In genomic region chrX:20438871-20439526, GRCh38 we compare ENCODE assay signal across 23 cellular contexts.
DNase-seq lines count a peak whose midpoint lies in the region; ATAC-seq, FAIRE-seq and TF ChIP-seq lines count a peak whose summit lies in the region.
"Had no signal": no experiment of that assay in that cellular context is flagged by ENCODE, and none has a peak within 500 bp of the region (broad histone marks: within the 10 kb centered on the region; RNA-seq: fewer than 3 reads in every experiment).

No MANE protein-coding gene starts in this region.

- 0 out of 2 replicates have a peak overlapping the region, but pooled peaks have one; percentile 12 for H3K4me2 ChIP-seq in HepG2 (ENCODE audit: low read depth, low read length)
- H3K4me2 ChIP-seq: GM23338, KMS-11 had no signal

- WGBS in HepG2 (ENCODE audit: low lambda C conversion rate): 24% methylated on average over 9 of the region's 9 CpGs
- 79 to 80% methylated on average over 9 of the region's 9 CpGs for WGBS in aorta, 2 donors

- TF ChIP-seq CTCF in HepG2 (CRISPR knock-in tag; IDR thresholded peaks at IDR 0.05): no peak

- peaks cover 31% of the 10 kb centered on the region for H3K4me1 Mint-ChIP-seq in T-helper 17 cell
- peaks cover 57% of the 10 kb centered on the region for H3K4me1 Mint-ChIP-seq in activated T-cell treated with anti-CD3 and anti-CD28 coated beads, Interleukin-2, amount 50 U/mL, for 24 hours (ENCODE audit: low read depth)

- ATAC-seq in T-helper 17 cell (no peak), HepG2 (peak; percentile 73), HG03520 (IDR thresholded peaks at IDR 0.05; ENCODE audit: unreplicated experiment) (no peak), aorta (ENCODE audit: low FRiP score) (no peak)
- ATAC-seq: GM23338 had no signal

- no peak for TF ChIP-seq RAD21 in HepG2 (CRISPR knock-in tag; IDR thresholded peaks at IDR 0.05)

- H3K4me1 ChIP-seq in HepG2 (ENCODE audit: insufficient read depth, low read length) (peaks cover 97% of the 10 kb centered on the region), aorta (ENCODE audit: control insufficient read depth in 1 of 2, insufficient read depth in 2 of 2, low read length in 2 of 2) (no peaks in the 10 kb centered on the region)

- H3K9me3 ChIP-seq in T-helper 17 cell (ENCODE audit: control insufficient read depth, low read length, poor library complexity, severe bottlenecking) (no peaks in the 10 kb centered on the region), HepG2 (ENCODE audit: low read length) (no peaks in the 10 kb centered on the region), aorta (ENCODE audit: control insufficient read depth, low read length) (no peaks in the 10 kb centered on the region)

- no TSS peak for BruUV-seq in HepG2 (replicated peaks; lab: Mats Ljungman, UMichigan)

- H3K27ac ChIP-seq in HepG2 (ENCODE audit: extremely low read length, insufficient read depth, low read length) (peak overlapping the region; percentile 83), aorta (ENCODE audit: low read depth in 1 of 2, low read length in 2 of 2) (no peak overlapping the region)
- H3K27ac ChIP-seq: C4-2B, KMS-11 had no signal

- DNase-seq in ELF-1 (ENCODE audit: low read depth, low spot score) (peak; percentile 18), MV-4-11 (lab: John Stamatoyannopoulos, UW) (peak; percentile 45), T-helper 17 cell (no peak), HepG2 (ENCODE audit: low spot score) (peak; percentile 53), hypothalamus (lab: John Stamatoyannopoulos, UW) (no peak), aorta (no peak)
- no peak for DNase-seq in activated T-cell treated with anti-CD3 and anti-CD28 coated beads, Interleukin-2, amount 50 U/mL, for 24 hours
- DNase-seq: ACHN; DND-41; HCEC 1CT; MM.1S; NCI-H1092 treated with DMSO at 0.1 percent for 48 hours; NCI-H146; NCI-H2029 treated with DMSO at 0.1 percent for 48 hours; NCI-H2171; NCI-H446 treated with DMSO at 0.1 percent for 48 hours; NK-92 treated with Interleukin-12 subunit alpha and Interleukin-12 subunit beta, amount 100 ng/mL, for 24 hours; SHP77 had no signal

- CTCF ChIA-PET in HepG2 (lab: Yijun Ruan, JAX; ENCODE audit: low intra/inter-chr PET ratio, low total read pairs): no interaction called here

- H2AFZ ChIP-seq in HepG2 (ENCODE audit: low read length): no peak overlapping the region
- H2AFZ ChIP-seq: GM23338 had no signal

- peak overlapping the region; percentile 68 for H3K4me3 Mint-ChIP-seq in T-helper 17 cell
- no peak overlapping the region for H3K4me3 Mint-ChIP-seq in activated T-cell treated with anti-CD3 and anti-CD28 coated beads, Interleukin-2, amount 50 U/mL, for 24 hours
- H3K4me3 Mint-ChIP-seq: GM23338 had no signal

- FAIRE-seq in HepG2 (lab: Jason Lieb, UNC): peak; percentile 36
- FAIRE-seq: G401.6 had no signal

- POLR2A ChIA-PET in HepG2 (lab: Yijun Ruan, JAX): interaction anchor here (1.0 to 3.4 kb wide), 10 partner anchors 42 to 226 kb away, joined by 3 to 12 read pairs (median 4); no protein-coding TSS in a partner anchor

- H3K36me3 ChIP-seq in HepG2 (replicated peaks in 1 of 2; ENCODE audit: control insufficient read depth in 1 of 2, insufficient read depth in 2 of 2, low read length in 2 of 2): no peaks in the 10 kb centered on the region
- H3K36me3 ChIP-seq in aorta (ENCODE audit: control insufficient read depth in 1 of 2, insufficient read depth in 2 of 2, low read length in 1 of 2): no peaks in the 10 kb centered on the region

- H3K79me2 ChIP-seq in HepG2 (ENCODE audit: insufficient read depth, low read length): peaks cover 2% of the 10 kb centered on the region

- peak in 1 of 2 experiments; percentile 17; a peak in 2 of 4 replicates for TF ChIP-seq EP300 in HepG2 (IDR thresholded peaks at IDR 0.05; ENCODE audit: low read depth in 2 of 2, low read length in 2 of 2)
- TF ChIP-seq EP300 in HepG2 (CRISPR knock-in tag; IDR thresholded peaks at IDR 0.05; ENCODE audit: borderline replicate concordance): no peak

- no peaks in the 10 kb centered on the region for H3K36me3 Mint-ChIP-seq in T-helper 17 cell (ENCODE audit: low read depth)
- H3K36me3 Mint-ChIP-seq in activated T-cell treated with anti-CD3 and anti-CD28 coated beads, Interleukin-2, amount 50 U/mL, for 24 hours (ENCODE audit: low read depth): no peaks in the 10 kb centered on the region

- no peaks in the 10 kb centered on the region for H3K9me3 Mint-ChIP-seq in activated T-cell treated with anti-CD3 and anti-CD28 coated beads, Interleukin-2, amount 50 U/mL, for 24 hours
- H3K9me3 Mint-ChIP-seq: GM23338 had no signal

- no peaks in the 10 kb centered on the region for H4K20me1 ChIP-seq in HepG2 (ENCODE audit: insufficient read depth, low read length)

- intact Hi-C loops in HepG2 (cut with micrococcal nuclease; ENCODE audit: unreplicated experiment): loop anchor here (5.0 kb wide), 1 partner anchor 57 kb away; no protein-coding TSS in a partner anchor
- intact Hi-C loops in aorta (cut with DNase I): no loop called here

- no peak overlapping the region for H3K4me3 ChIP-seq in HepG2 (replicated peaks in 1 of 3; ENCODE audit: insufficient read depth in 1 of 3, low read depth in 2 of 3, low read length in 3 of 3)
- no peak overlapping the region for H3K4me3 ChIP-seq in aorta (ENCODE audit: low read length in 2 of 2)
- H3K4me3 ChIP-seq: GM23338 had no signal

- in situ Hi-C loops in HepG2 (cut with HindIII; ENCODE audit: extremely low pct_ligation_motif_present, low pct_unique_long_range_greater_than_20kb): no loop called here

- H3K27me3 ChIP-seq in HepG2 (ENCODE audit: control insufficient read depth in 1 of 2, insufficient read depth in 2 of 2, low read length in 2 of 2): no peaks in the 10 kb centered on the region
- H3K27me3 ChIP-seq in aorta (ENCODE audit: control insufficient read depth in 1 of 2, insufficient read depth in 2 of 2, low read length in 1 of 2): no peaks in the 10 kb centered on the region

- TF ChIP-seq POLR2A in HepG2 (IDR thresholded peaks at IDR 0.05; ENCODE audit: insufficient read depth in 1 of 2, low read depth in 2 of 2, low read length in 2 of 2): no peak

- peak overlapping the region; percentile 43 for H3K27ac Mint-ChIP-seq in T-helper 17 cell
- no peak overlapping the region for H3K27ac Mint-ChIP-seq in activated T-cell treated with anti-CD3 and anti-CD28 coated beads, Interleukin-2, amount 50 U/mL, for 24 hours
- H3K27ac Mint-ChIP-seq: GM23338 had no signal

- H3K27me3 Mint-ChIP-seq in T-helper 17 cell: no peaks in the 10 kb centered on the region
- H3K27me3 Mint-ChIP-seq in activated T-cell treated with anti-CD3 and anti-CD28 coated beads, Interleukin-2, amount 50 U/mL, for 24 hours: peaks cover 9% of the 10 kb centered on the region

- H3K9ac ChIP-seq in HepG2 (ENCODE audit: insufficient read depth, low read depth, low read length): 0 out of 2 replicates have a peak overlapping the region, but pooled peaks have one; percentile 26
- H3K9ac ChIP-seq: KMS-11 had no signal

TF ChIP-seq in HepG2, 621 proteins besides CTCF, POLR2A, EP300 and RAD21 (continues in another document):
- TF ChIP-seq PCBP1 (IDR thresholded peaks at IDR 0.05; ENCODE audit: borderline replicate concordance, low read depth, low read length) (no peak), SALL1 (CRISPR knock-in tag; IDR thresholded peaks at IDR 0.05) (peak; percentile 47; the same call in 1 of the 2 replicates), POGZ (CRISPR knock-in tag; IDR thresholded peaks at IDR 0.05) (peak; percentile 35; the same call in 1 of the 2 replicates), ZNF670 (CRISPR knock-in tag; IDR thresholded peaks at IDR 0.05; ENCODE audit: borderline replicate concordance) (peak; percentile 44; the same call in 1 of the 2 replicates), ZNF792 (CRISPR knock-in tag; IDR thresholded peaks at IDR 0.05) (no peak), CEBPB (IDR thresholded peaks at IDR 0.05; ENCODE audit: borderline replicate concordance, low read depth, low read length) (peak; percentile 37; the same call in 1 of the 2 replicates), CEBPG (CRISPR knock-in tag; IDR thresholded peaks at IDR 0.05) (peak; percentile 61), ZEB1 (IDR thresholded peaks at IDR 0.05; ENCODE audit: insufficient replicate concordance, low read depth) (no peak), ZNF678 (CRISPR knock-in tag; IDR thresholded peaks at IDR 0.05) (no peak), ZNF12 (CRISPR knock-in tag; IDR thresholded peaks at IDR 0.05) (no peak), FOXP1 (IDR thresholded peaks at IDR 0.05) (no peak), FOXP1 (CRISPR knock-in tag; IDR thresholded peaks at IDR 0.05) (peak; percentile 50; the same call in 1 of the 2 replicates), MAX (IDR thresholded peaks at IDR 0.05) (peak; percentile 62), NFIC (IDR thresholded peaks at IDR 0.05; ENCODE audit: low read length) (peak; percentile 62; the same call in 1 of the 2 replicates), ZNF75D (CRISPR knock-in tag; IDR thresholded peaks at IDR 0.05; ENCODE audit: borderline replicate concordance) (no peak), MED1 (CRISPR knock-in tag; IDR thresholded peaks at IDR 0.05) (peak; percentile 43; the same call in 1 of the 2 replicates), ZSCAN31 (CRISPR knock-in tag; IDR thresholded peaks at IDR 0.05; ENCODE audit: low read depth) (no peak), RARA (CRISPR knock-in tag; IDR thresholded peaks at IDR 0.05) (0 out of 2 replicates have a peak, but pooled peaks have one; percentile 15), CREB1 (IDR thresholded peaks at IDR 0.05) (no peak), CREB1 (CRISPR knock-in tag; IDR thresholded peaks at IDR 0.05) (0 out of 2 replicates have a peak, but pooled peaks have one; percentile 27), ZNF205 (CRISPR knock-in tag; IDR thresholded peaks at IDR 0.05) (peak; percentile 81), GATAD2A (CRISPR knock-in tag; IDR thresholded peaks at IDR 0.05) (peak; percentile 60), ONECUT2 (CRISPR knock-in tag; IDR thresholded peaks at IDR 0.05) (peak; percentile 70; the same call in 1 of the 2 replicates), CREM (IDR thresholded peaks at IDR 0.05) (peak; percentile 51; the same call in 1 of the 2 replicates), CREM (CRISPR knock-in tag; IDR thresholded peaks at IDR 0.05) (no peak)
- TF ChIP-seq, protein P1, sequence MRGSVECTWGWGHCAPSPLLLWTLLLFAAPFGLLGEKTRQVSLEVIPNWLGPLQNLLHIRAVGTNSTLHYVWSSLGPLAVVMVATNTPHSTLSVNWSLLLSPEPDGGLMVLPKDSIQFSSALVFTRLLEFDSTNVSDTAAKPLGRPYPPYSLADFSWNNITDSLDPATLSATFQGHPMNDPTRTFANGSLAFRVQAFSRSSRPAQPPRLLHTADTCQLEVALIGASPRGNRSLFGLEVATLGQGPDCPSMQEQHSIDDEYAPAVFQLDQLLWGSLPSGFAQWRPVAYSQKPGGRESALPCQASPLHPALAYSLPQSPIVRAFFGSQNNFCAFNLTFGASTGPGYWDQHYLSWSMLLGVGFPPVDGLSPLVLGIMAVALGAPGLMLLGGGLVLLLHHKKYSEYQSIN (CRISPR knock-in tag; IDR thresholded peaks at IDR 0.05; ENCODE audit: borderline replicate concordance): no peak

Comparison
In these comparisons a context has a peak if more than half of its experiments do, and no peak if none do; other contexts are left out.
1. DNase-seq: peak in ELF-1 (single experiment), MV-4-11 (single experiment) and HepG2 (single experiment); none in T-helper 17 cell (0 of 3), hypothalamus (0 of 51), activated T-cell treated with anti-CD3 and anti-CD28 coated beads, Interleukin-2, amount 50 U/mL, for 24 hours (single experiment) and aorta (0 of 2).